8 cellular contexts compared by ENCODE assay signal in genomic region chr1:226608699-226609505, GRCh38.
A peak's percentile ranks its signal among the peaks of the same experiment; 100 is the strongest.
DNase-seq lines count a peak whose midpoint lies in the region; ATAC-seq and TF ChIP-seq lines count a peak whose summit lies in the region.

No MANE protein-coding gene starts in this region.

- H3K27me3 ChIP-seq in Caco-2 (replicated peaks; ENCODE audit: control insufficient read depth, insufficient read depth, low read length) = no peaks in the 10 kb centered on the region

- peaks cover 29% of the 10 kb centered on the region for H3K4me1 ChIP-seq in Caco-2

- peaks cover 4% of the 10 kb centered on the region for H3K36me3 Mint-ChIP-seq in Caco-2 (ENCODE audit: insufficient read depth, unreplicated experiment)
- no peaks in the 10 kb centered on the region for H3K36me3 Mint-ChIP-seq in HFFc6 (ENCODE audit: low read depth)
- no peaks in the 10 kb centered on the region for H3K36me3 Mint-ChIP-seq in mesothelial cell of epicardium

- intact Hi-C loops in Caco-2 (cut with micrococcal nuclease; ENCODE audit: unreplicated experiment) = no loop called here

- H3K27ac Mint-ChIP-seq in Caco-2 (ENCODE audit: unreplicated experiment) (no peak overlapping the region), HFFc6 (no peak overlapping the region), mesothelial cell of epicardium (no peak overlapping the region)

- H3K9me3 Mint-ChIP-seq in Caco-2 (ENCODE audit: unreplicated experiment) = no peaks in the 10 kb centered on the region
- H3K9me3 Mint-ChIP-seq in HFFc6 = no peaks in the 10 kb centered on the region
- peaks cover 6% of the 10 kb centered on the region for H3K9me3 Mint-ChIP-seq in mesothelial cell of epicardium

- TF ChIP-seq CTCF in Caco-2 (IDR thresholded peaks at IDR 0.05; ENCODE audit: insufficient read depth in 1 of 2, low read depth in 1 of 2, low read length in 1 of 2, severe bottlenecking in 1 of 2, unreplicated experiment in 1 of 2) = peak; percentile 87 to 89
- peak; percentile 94 for TF ChIP-seq CTCF in HFFc6 (IDR thresholded peaks at IDR 0.05)
- TF ChIP-seq CTCF in mesothelial cell of epicardium (IDR thresholded peaks at IDR 0.05; ENCODE audit: unreplicated experiment) = peak; percentile 91

- POLR2A ChIA-PET in Caco-2 (lab: Charles Lee) = no interaction called here

- no peaks in the 10 kb centered on the region for H3K27me3 Mint-ChIP-seq in Caco-2 (ENCODE audit: insufficient read depth, unreplicated experiment)
- H3K27me3 Mint-ChIP-seq in HFFc6 (ENCODE audit: insufficient read depth) = peaks cover 21% of the 10 kb centered on the region
- peaks cover 3% of the 10 kb centered on the region for H3K27me3 Mint-ChIP-seq in mesothelial cell of epicardium (ENCODE audit: low read depth)

- no peaks in the 10 kb centered on the region for H3K36me3 ChIP-seq in Caco-2 (ENCODE audit: control insufficient read depth, insufficient read depth, low read length)

- H3K4me1 Mint-ChIP-seq in Caco-2 (ENCODE audit: low read depth, unreplicated experiment) = peaks cover 7% of the 10 kb centered on the region
- peaks cover 20% of the 10 kb centered on the region for H3K4me1 Mint-ChIP-seq in HFFc6 (ENCODE audit: low read depth)
- peaks cover 23% of the 10 kb centered on the region for H3K4me1 Mint-ChIP-seq in mesothelial cell of epicardium

- CTCF ChIA-PET in Caco-2 (lab: Charles Lee) = interaction anchor here (0.6 to 1.4 kb wide), 7 partner anchors 39 to 580 kb away, joined by 3 to 7 read pairs (median 4); partner anchors contain the start of genes PARP1 and STUM

- H3K4me3 Mint-ChIP-seq in Caco-2 (ENCODE audit: unreplicated experiment) = no peak overlapping the region
- no peak overlapping the region for H3K4me3 Mint-ChIP-seq in HFFc6
- H3K4me3 Mint-ChIP-seq in mesothelial cell of epicardium = no peak overlapping the region

- H3K9me3 ChIP-seq in Caco-2 = no peaks in the 10 kb centered on the region

- DNase-seq in Caco-2 (peak; percentile 68 to 69), HFFc6 (peak; percentile 18), NCI-H69 (lab: John Stamatoyannopoulos, UW) (peak; percentile 83), mesothelial cell of epicardium (ENCODE audit: low spot score in 2 of 2, unreplicated experiment in 2 of 2) (peak; percentile 67 to 82)
- peak; percentile 72 to 77 for DNase-seq in activated CD4-positive, alpha-beta T cell treated with anti-CD3 and anti-CD28 coated beads, Interleukin-2, amount 50 U/mL, for 48 hours
- DNase-seq in effector CD8-positive, alpha-beta T cell (lab: John Stamatoyannopoulos, UW) = peak; percentile 56
- peak; percentile 27 to 43 for DNase-seq in stimulated activated CD8-positive, alpha-beta memory T cell treated with anti-CD3 and anti-CD28 coated beads, Interleukin-7, amount 100 ng/mL, for 1 hour (ENCODE audit: low read depth in 2 of 2)

- H3K4me3 ChIP-seq in Caco-2 (ENCODE audit: low read depth, low read length) = no peak overlapping the region

- no peak for ATAC-seq in GM21825 (IDR thresholded peaks at IDR 0.05; ENCODE audit: unreplicated experiment)

- BruUV-seq in Caco-2 (replicated peaks; lab: Mats Ljungman, UMichigan) = no TSS peak

Comparison
In these comparisons a context has a peak if more than half of its experiments do, and no peak if none do; other contexts are left out.
1. DNase-seq: peak in every context shown above with its lines; median percentile 83 in NCI-H69; 74 in activated CD4-positive, alpha-beta T cell treated with anti-CD3 and anti-CD28 coated beads, Interleukin-2, amount 50 U/mL, for 48 hours; 74 in mesothelial cell of epicardium; 68 in Caco-2; 56 in effector CD8-positive, alpha-beta T cell; 35 in stimulated activated CD8-positive, alpha-beta memory T cell treated with anti-CD3 and anti-CD28 coated beads, Interleukin-7, amount 100 ng/mL, for 1 hour; 18 in HFFc6.